In genomic region chr15:60683156-60683555, GRCh38 we compare ENCODE assay signal across 17 cellular contexts.
DNase-seq lines count a peak whose midpoint lies in the region; ATAC-seq, FAIRE-seq and TF ChIP-seq lines count a peak whose summit lies in the region.
"Had no signal": no experiment of that assay in that cellular context is flagged by ENCODE, and none has a peak within 500 bp of the region (broad histone marks: within the 10 kb centered on the region; RNA-seq: fewer than 3 reads in every experiment).

No MANE protein-coding gene starts in this region.

- no peak overlapping the region for H3K27ac ChIP-seq in astrocyte (ENCODE audit: low read depth, low read length)
- no peak overlapping the region for H3K27ac ChIP-seq in fibroblast of lung (ENCODE audit: insufficient read depth, low read length)
- no peak overlapping the region for H3K27ac ChIP-seq in mesenchymal stem cell (ENCODE audit: low read length, poor library complexity, severe bottlenecking)
- peak overlapping the region; percentile 20 to 78 for H3K27ac ChIP-seq in testis
- H3K27ac ChIP-seq: PC-9 had no signal

- no peak overlapping the region for H2BK12ac ChIP-seq in mesenchymal stem cell (ENCODE audit: low read length in 2 of 2)

- intact Hi-C loops in testis (cut with DNase I; ENCODE audit: low total_unique reads), result no loop called here

- H2BK5ac ChIP-seq in mesenchymal stem cell (ENCODE audit: low read depth, low read length, poor library complexity, severe bottlenecking), result no peak overlapping the region

- H3K27me3 Mint-ChIP-seq in astrocyte (ENCODE audit: low read depth, unreplicated experiment), result peaks cover 4% of the 10 kb centered on the region
- H3K27me3 Mint-ChIP-seq: CD4-positive, alpha-beta memory T cell had no signal

- no peak for TF ChIP-seq POLR2A in testis (IDR thresholded peaks at IDR 0.05)

- TF ChIP-seq CTCF in astrocyte (IDR thresholded peaks at IDR 0.05; ENCODE audit: insufficient read depth, low read depth, low read length), result no peak
- no peak for TF ChIP-seq CTCF in fibroblast of lung (conservative IDR thresholded peaks at IDR 0.05 in 1 of 2, IDR thresholded peaks at IDR 0.05 in 1 of 2; ENCODE audit: low read depth in 1 of 2, low read length in 2 of 2)
- TF ChIP-seq CTCF in testis (IDR thresholded peaks at IDR 0.05), result no peak

- no peak overlapping the region for H3K18ac ChIP-seq in mesenchymal stem cell (ENCODE audit: low read depth in 1 of 2, low read length in 2 of 2)

- H3K14ac ChIP-seq in mesenchymal stem cell (ENCODE audit: low read length in 2 of 2), result no peak overlapping the region

- H2BK15ac ChIP-seq in mesenchymal stem cell (ENCODE audit: low read depth, poor library complexity, severe bottlenecking), result no peak overlapping the region

- no peaks in the 10 kb centered on the region for H3K9me3 Mint-ChIP-seq in astrocyte (ENCODE audit: unreplicated experiment)
- H3K9me3 Mint-ChIP-seq: CD4-positive, alpha-beta memory T cell had no signal

- no peaks in the 10 kb centered on the region for H3K36me3 Mint-ChIP-seq in astrocyte (ENCODE audit: low read depth, unreplicated experiment)

- H3K27me3 ChIP-seq in astrocyte (ENCODE audit: insufficient read depth, low read length) (no peaks in the 10 kb centered on the region), fibroblast of lung (ENCODE audit: control insufficient read depth, insufficient read depth, low read length) (no peaks in the 10 kb centered on the region), mesenchymal stem cell (ENCODE audit: control insufficient read depth in 1 of 2, insufficient read depth in 1 of 2, low read length in 2 of 2) (no peaks in the 10 kb centered on the region), testis (no peaks in the 10 kb centered on the region), H7 (ENCODE audit: control insufficient read depth, insufficient read depth, low read length) (no peaks in the 10 kb centered on the region)
- H3K27me3 ChIP-seq: BE2C had no signal

- no peak for FAIRE-seq in astrocyte (lab: Jason Lieb, UNC)

- H2BK120ac ChIP-seq in mesenchymal stem cell (ENCODE audit: low read depth, low read length), result no peak overlapping the region

- no peaks in the 10 kb centered on the region for H3K79me1 ChIP-seq in mesenchymal stem cell (replicated peaks; ENCODE audit: low read length, poor library complexity, severe bottlenecking)

- H3K36me3 ChIP-seq in astrocyte (ENCODE audit: insufficient read depth, low read length) (no peaks in the 10 kb centered on the region), fibroblast of lung (ENCODE audit: control insufficient read depth, insufficient read depth, low read length) (no peaks in the 10 kb centered on the region), mesenchymal stem cell (ENCODE audit: control insufficient read depth in 1 of 2, insufficient read depth in 2 of 2, low read depth in 1 of 2, low read length in 2 of 2) (no peaks in the 10 kb centered on the region), testis (ENCODE audit: low read depth, missing control alignments) (no peaks in the 10 kb centered on the region), H7 (replicated peaks; ENCODE audit: control insufficient read depth, insufficient read depth, low read length) (no peaks in the 10 kb centered on the region)
- H3K36me3 ChIP-seq: BE2C, HAP-1 had no signal

- H4K20me1 ChIP-seq in astrocyte (ENCODE audit: insufficient read depth, low read length), result no peaks in the 10 kb centered on the region
- no peaks in the 10 kb centered on the region for H4K20me1 ChIP-seq in fibroblast of lung (ENCODE audit: control insufficient read depth, extremely low read depth, insufficient read depth, low read length)

- WGBS in mesenchymal stem cell, result 97% methylated on average over 1 of the region's 1 CpG
- 78 to 88% methylated on average over 1 of the region's 1 CpG for WGBS in testis, 2 donors

- DNase-seq in astrocyte (ENCODE audit: low read depth), result peak; percentile 25
- peak in 1 of 2 donors; percentile 33 for DNase-seq in fibroblast of lung (ENCODE audit: low read depth in 2 of 2)
- no peak for DNase-seq in mesenchymal stem cell
- no peak for DNase-seq in testis
- no peak for DNase-seq in DMS153 (lab: John Stamatoyannopoulos, UW)
- no peak for DNase-seq in H7
- DNase-seq: BE2C; Calu3; CD4-positive, alpha-beta memory T cell; DMS79; NCI-H1048; NCI-H1436 treated with DMSO at 0.1 percent for 48 hours; NCI-H2081; NCI-H524; PC-9 had no signal

- H3K4me3 ChIP-seq in astrocyte (ENCODE audit: insufficient read depth, low read depth, low read length) (no peak overlapping the region), fibroblast of lung (replicated peaks in 1 of 4; ENCODE audit: control extremely low read depth in 1 of 4, insufficient read depth in 1 of 4, low read depth in 3 of 4, low read length in 4 of 4) (no peak overlapping the region), mesenchymal stem cell (ENCODE audit: insufficient read depth in 1 of 2, low read depth in 1 of 2, low read length in 2 of 2) (no peak overlapping the region), testis (no peak overlapping the region), H7 (ENCODE audit: insufficient read depth, low read depth, low read length) (no peak overlapping the region)
- H3K4me3 ChIP-seq: HAP-1, PC-9 had no signal

- no peaks in the 10 kb centered on the region for H3K9me3 ChIP-seq in astrocyte (ENCODE audit: insufficient read depth, low read depth, low read length)
- no peaks in the 10 kb centered on the region for H3K9me3 ChIP-seq in fibroblast of lung (ENCODE audit: control insufficient read depth, insufficient read depth, low read depth, low read length)
- no peaks in the 10 kb centered on the region for H3K9me3 ChIP-seq in mesenchymal stem cell (ENCODE audit: control insufficient read depth, low read length)
- H3K9me3 ChIP-seq in testis, result no peaks in the 10 kb centered on the region
- H3K9me3 ChIP-seq: BE2C, HAP-1 had no signal

- peak overlapping the region; percentile 39 for H4K91ac ChIP-seq in mesenchymal stem cell (ENCODE audit: low read length)

- H3K9ac ChIP-seq in astrocyte (ENCODE audit: low read length), result no peak overlapping the region
- H3K9ac ChIP-seq in fibroblast of lung (ENCODE audit: insufficient read depth, low read length), result no peak overlapping the region
- no peak overlapping the region for H3K9ac ChIP-seq in mesenchymal stem cell (ENCODE audit: low read length)

- no peak overlapping the region for H4K8ac ChIP-seq in mesenchymal stem cell (ENCODE audit: low read length)

- H3K4me2 ChIP-seq in astrocyte (ENCODE audit: low read length) (no peak overlapping the region), fibroblast of lung (ENCODE audit: extremely low read depth, insufficient read depth, low read length) (peak overlapping the region; percentile 15), mesenchymal stem cell (ENCODE audit: low read length, poor library complexity, severe bottlenecking) (no peak overlapping the region)
- H3K4me2 ChIP-seq: PC-9 had no signal

- H3K4me1 ChIP-seq in astrocyte (ENCODE audit: insufficient read depth, low read length), result no peaks in the 10 kb centered on the region
- peaks cover 2% of the 10 kb centered on the region for H3K4me1 ChIP-seq in fibroblast of lung (ENCODE audit: control insufficient read depth, extremely low read depth, insufficient read depth, low read length)
- H3K4me1 ChIP-seq in mesenchymal stem cell (ENCODE audit: control insufficient read depth, insufficient read depth, low read depth, low read length), result no peaks in the 10 kb centered on the region
- H3K4me1 ChIP-seq in testis, result peaks cover 36% of the 10 kb centered on the region
- H3K4me1 ChIP-seq: BE2C, HAP-1 had no signal

- H3K27ac Mint-ChIP-seq in astrocyte (ENCODE audit: unreplicated experiment), result no peak overlapping the region

- no peak overlapping the region for H3K23ac ChIP-seq in mesenchymal stem cell (ENCODE audit: low read length in 2 of 2)

- H2AK5ac ChIP-seq in mesenchymal stem cell (ENCODE audit: low read length, severe bottlenecking), result no peak overlapping the region

- H3K4me1 Mint-ChIP-seq in astrocyte (ENCODE audit: low read depth, unreplicated experiment), result peaks cover 24% of the 10 kb centered on the region

- H3K79me2 ChIP-seq in astrocyte (ENCODE audit: insufficient read depth, low read length), result no peaks in the 10 kb centered on the region
- H3K79me2 ChIP-seq in fibroblast of lung (ENCODE audit: control insufficient read depth, insufficient read depth, low read length), result no peaks in the 10 kb centered on the region

- no peak overlapping the region for H3K4me3 Mint-ChIP-seq in astrocyte (ENCODE audit: unreplicated experiment)
- H3K4me3 Mint-ChIP-seq: CD4-positive, alpha-beta memory T cell had no signal

- H2AFZ ChIP-seq in astrocyte (ENCODE audit: low read depth, low read length) (no peak overlapping the region), fibroblast of lung (ENCODE audit: low read length) (no peak overlapping the region), mesenchymal stem cell (ENCODE audit: low read depth, low read length) (no peak overlapping the region)
- H2AFZ ChIP-seq: PC-9 had no signal

- no peak overlapping the region for H3K4ac ChIP-seq in mesenchymal stem cell (ENCODE audit: low read depth in 1 of 2, low read length in 2 of 2)

- no peak for ATAC-seq in GM21576 (IDR thresholded peaks at IDR 0.05; ENCODE audit: unreplicated experiment)

Comparison
In these comparisons a context has a peak if more than half of its experiments do, and no peak if none do; other contexts are left out.
1. H3K27ac ChIP-seq: peak in testis (2 of 2); none in astrocyte (single experiment), fibroblast of lung (single experiment) and mesenchymal stem cell (single experiment).